Comparison of ENCODE assay signal across 11 cellular contexts in genomic region chr5:378301-378891, GRCh38. TPM values are rescaled to one million over a fixed set of nuclear protein-coding genes. Genes with fewer than 3 reads are reported as not detected.
DNase-seq lines count a peak whose midpoint lies in the region; ATAC-seq and TF ChIP-seq lines count a peak whose summit lies in the region.
"Had no signal": no experiment of that assay in that cellular context is flagged by ENCODE, and none has a peak within 500 bp of the region (broad histone marks: within the 10 kb centered on the region; RNA-seq: fewer than 3 reads in every experiment).

No MANE protein-coding gene starts in this region.

- H3K4me2 ChIP-seq in hepatocyte = no peak overlapping the region

- no peaks in the 10 kb centered on the region for H3K9me3 ChIP-seq in hepatocyte (ENCODE audit: low read depth)

- H3K27me3 ChIP-seq in hepatocyte = no peaks in the 10 kb centered on the region

- H3K36me3 Mint-ChIP-seq in activated CD4-positive, alpha-beta T cell treated with anti-CD3 and anti-CD28 coated beads for 36 hours (ENCODE audit: low read depth) = peaks cover 21% of the 10 kb centered on the region

- H3K9me2 ChIP-seq in hepatocyte (replicated peaks; ENCODE audit: insufficient read depth) = no peaks in the 10 kb centered on the region

- intact Hi-C loops in activated CD4-positive, alpha-beta T cell treated with anti-CD3 and anti-CD28 coated beads for 36 hours (cut with DNase I, micrococcal nuclease) = loop anchor here (2.0 to 10.0 kb wide), 4 partner anchors 46 to 234 kb away; partner anchors contain the start of genes AHRR (in 1 of the 2), CCDC127 (in 1 of the 2), CEP72 (in 1 of the 2) and SDHA (in 1 of the 2)

- H3K4me1 Mint-ChIP-seq in activated CD4-positive, alpha-beta T cell treated with anti-CD3 and anti-CD28 coated beads for 36 hours = peaks cover 67% of the 10 kb centered on the region

- CTCF ChIA-PET in activated CD4-positive, alpha-beta T cell treated with anti-CD3 and anti-CD28 coated beads for 36 hours (lab: Charles Lee) = interaction anchor here (0.5 to 1.9 kb wide), 3 partner anchors 8 to 43 kb away, joined by 3 to 6 read pairs (median 3); no protein-coding TSS in a partner anchor

- 78% methylated on average over 8 of the region's 8 CpGs for WGBS in hepatocyte (ENCODE audit: low lambda C conversion rate, missing lambda C conversion rate)

- peak overlapping the region; percentile 55 for H3K4me3 Mint-ChIP-seq in activated CD4-positive, alpha-beta T cell treated with anti-CD3 and anti-CD28 coated beads for 36 hours

- POLR2A ChIA-PET in activated CD4-positive, alpha-beta T cell treated with anti-CD3 and anti-CD28 coated beads for 36 hours (lab: Charles Lee) = interaction anchor here (0.8 to 1.6 kb wide), 3 partner anchors 10 to 21 kb away, joined by 3 to 8 read pairs (median 6); no protein-coding TSS in a partner anchor

- no peaks in the 10 kb centered on the region for H4K20me1 ChIP-seq in hepatocyte (ENCODE audit: insufficient read depth, poor library complexity, severe bottlenecking)

- no peak overlapping the region for H3K4me3 ChIP-seq in coronary artery
- H3K4me3 ChIP-seq in hepatocyte = no peak overlapping the region

- no peaks in the 10 kb centered on the region for H3K79me2 ChIP-seq in hepatocyte

- no peak for TF ChIP-seq CTCF in coronary artery (IDR thresholded peaks at IDR 0.05)
- TF ChIP-seq CTCF in hepatocyte (IDR thresholded peaks at IDR 0.05; ENCODE audit: poor library complexity) = no peak

- no peaks in the 10 kb centered on the region for H3K36me3 ChIP-seq in hepatocyte (replicated peaks; ENCODE audit: insufficient read depth, low read depth)

- H3K4me1 ChIP-seq in hepatocyte (ENCODE audit: insufficient read depth) = peaks cover 8% of the 10 kb centered on the region

- H3K27ac Mint-ChIP-seq in activated CD4-positive, alpha-beta T cell treated with anti-CD3 and anti-CD28 coated beads for 36 hours = peak overlapping the region; percentile 94

- H3K27ac ChIP-seq in coronary artery = no peak overlapping the region
- H3K27ac ChIP-seq in hepatocyte = no peak overlapping the region
- H3K27ac ChIP-seq: epithelial cell of prostate had no signal

- no peaks in the 10 kb centered on the region for H3K27me3 Mint-ChIP-seq in activated CD4-positive, alpha-beta T cell treated with anti-CD3 and anti-CD28 coated beads for 36 hours

- H3K9me3 Mint-ChIP-seq in activated CD4-positive, alpha-beta T cell treated with anti-CD3 and anti-CD28 coated beads for 36 hours (ENCODE audit: low read depth) = peaks cover 9% of the 10 kb centered on the region

- no peak overlapping the region for H2AFZ ChIP-seq in hepatocyte

- peak; percentile 83 for ATAC-seq in activated CD4-positive, alpha-beta T cell treated with anti-CD3 and anti-CD28 coated beads for 36 hours
- ATAC-seq in GM21529 (IDR thresholded peaks at IDR 0.05; ENCODE audit: unreplicated experiment) = no peak

- DNase-seq in activated CD4-positive, alpha-beta T cell treated with anti-CD3 and anti-CD28 coated beads for 36 hours = peak; percentile 74
- no peak for DNase-seq in activated CD4-positive, alpha-beta T cell treated with anti-CD3 and anti-CD28 coated beads, Interleukin-2, amount 50 U/mL, for 4 hours
- DNase-seq in SIG-M5 (lab: John Stamatoyannopoulos, UW) (peak; percentile 51), coronary artery (ENCODE audit: low spot score) (peak; percentile 26), hepatocyte (ENCODE audit: low spot score) (no peak), NCI-H187 (lab: John Stamatoyannopoulos, UW) (no peak)
- DNase-seq in stimulated activated CD8-positive, alpha-beta memory T cell treated with anti-CD3 and anti-CD28 coated beads, Interleukin-7, amount 100 ng/mL, for 4 hours (ENCODE audit: low read depth in 2 of 2) = peak; percentile 43 to 45
- DNase-seq: AML-193, NCI-H524 treated with DMSO at 0.1 percent for 48 hours had no signal

RNA-seq across cellular contexts. Expression of gene AHRR, which starts 56.9 kb away (rescaled TPM):
- total RNA-seq in activated CD4-positive, alpha-beta T cell treated with anti-CD3 and anti-CD28 coated beads for 36 hours = 10 to 100 TPM; 15.1 to 20.5 TPM
- 1.8 and 2.6 TPM in 2 replicates for total RNA-seq in hepatocyte
- polyA plus RNA-seq in hepatocyte = 1.8 and 2.4 TPM in 2 replicates

Comparison
In these comparisons a context has a peak if more than half of its experiments do, and no peak if none do; other contexts are left out.
1. DNase-seq: peak in activated CD4-positive, alpha-beta T cell treated with anti-CD3 and anti-CD28 coated beads for 36 hours (single experiment), SIG-M5 (single experiment), coronary artery (single experiment) and stimulated activated CD8-positive, alpha-beta memory T cell treated with anti-CD3 and anti-CD28 coated beads, Interleukin-7, amount 100 ng/mL, for 4 hours (2 of 2); none in activated CD4-positive, alpha-beta T cell treated with anti-CD3 and anti-CD28 coated beads, Interleukin-2, amount 50 U/mL, for 4 hours (0 of 2), hepatocyte (single experiment) and NCI-H187 (0 of 2).